In genomic region chr21:32257952-32258785, GRCh38 we compare ENCODE assay signal across 8 cellular contexts. TPM values are rescaled to one million over a fixed set of nuclear protein-coding genes. Genes with fewer than 3 reads are reported as not detected.
A peak's percentile ranks its signal among the peaks of the same experiment; 100 is the strongest.
DNase-seq lines count a peak whose midpoint lies in the region; ATAC-seq, FAIRE-seq and TF ChIP-seq lines count a peak whose summit lies in the region.

No MANE protein-coding gene starts in this region.

- CTCF ChIA-PET in WTC11 (lab: Charles Lee) = interaction anchor here (0.6 to 4.1 kb wide), 29 partner anchors 9 to 643 kb away, joined by 3 to 43 read pairs (median 4); no protein-coding TSS in a partner anchor

- DNase-seq in AG09309 (ENCODE audit: low read depth) (peak; percentile 62), GM12891 (ENCODE audit: insufficient read length, low spot score) (peak; percentile 34), NCI-H2196 treated with DMSO at 0.1 percent for 48 hours (lab: John Stamatoyannopoulos, UW; ENCODE audit: unreplicated experiment) (peak; percentile 82), WTC11 (ENCODE audit: low spot score) (peak; percentile 73), esophagus squamous epithelium (lab: John Stamatoyannopoulos, UW) (no peak), urothelium cell line (ENCODE audit: low spot score) (peak; percentile 88)

- POLR2A ChIA-PET in WTC11 (lab: Charles Lee) = interaction anchor here (0.6 kb wide), 1 partner anchor 209 kb away, joined by 3 read pairs; no protein-coding TSS in a partner anchor

- ATAC-seq in HG03280 (IDR thresholded peaks at IDR 0.05; ENCODE audit: unreplicated experiment) = peak; percentile 81
- ATAC-seq in WTC11 = peak; percentile 91

- H3K27ac ChIP-seq in esophagus squamous epithelium (no peak overlapping the region), muscle layer of duodenum (ENCODE audit: low read length) (peak overlapping the region; percentile 28)

- no peaks in the 10 kb centered on the region for H3K27me3 Mint-ChIP-seq in WTC11 (ENCODE audit: low read depth)

- peaks cover 5% of the 10 kb centered on the region for H3K4me1 Mint-ChIP-seq in WTC11

- H3K9me3 ChIP-seq in esophagus squamous epithelium = no peaks in the 10 kb centered on the region
- H3K9me3 ChIP-seq in muscle layer of duodenum (ENCODE audit: control insufficient read depth in 1 of 2, low read length in 2 of 2) = no peaks in the 10 kb centered on the region

- H3K36me3 ChIP-seq in esophagus squamous epithelium (no peaks in the 10 kb centered on the region), muscle layer of duodenum (ENCODE audit: control insufficient read depth in 1 of 2, insufficient read depth in 2 of 2, low read length in 2 of 2) (no peaks in the 10 kb centered on the region)

- no peak for TF ChIP-seq POLR2A in GM12891 (IDR thresholded peaks at IDR 0.05; ENCODE audit: low read depth, low read length)
- no peak for TF ChIP-seq POLR2A in esophagus squamous epithelium (IDR thresholded peaks at IDR 0.05)

- no peaks in the 10 kb centered on the region for H3K36me3 Mint-ChIP-seq in WTC11

- no peaks in the 10 kb centered on the region for H3K9me3 Mint-ChIP-seq in WTC11

- FAIRE-seq in GM12891 (lab: Jason Lieb, UNC) (peak; percentile 72), urothelium cell line (lab: Jason Lieb, UNC) (peak; percentile 92)

- no peak overlapping the region for H3K4me3 Mint-ChIP-seq in WTC11

- H3K27me3 ChIP-seq in esophagus squamous epithelium (peaks cover 0 to 3% (median 0%) of the 10 kb centered on the region in 4 donors), muscle layer of duodenum (ENCODE audit: low read depth, low read length) (no peaks in the 10 kb centered on the region)

- H3K27ac Mint-ChIP-seq in WTC11 = no peak overlapping the region

- peaks cover 0 to 25% (median 4%) of the 10 kb centered on the region in 3 donors for H3K4me1 ChIP-seq in esophagus squamous epithelium
- peaks cover 0 to 19% of the 10 kb centered on the region in 2 donors for H3K4me1 ChIP-seq in muscle layer of duodenum (ENCODE audit: control insufficient read depth in 1 of 2, insufficient read depth in 2 of 2, low read length in 2 of 2)

- H3K4me3 ChIP-seq in AG09309 (ENCODE audit: control insufficient read depth, low read depth, low read length) (no peak overlapping the region), esophagus squamous epithelium (no peak overlapping the region), muscle layer of duodenum (ENCODE audit: low read depth in 1 of 2, low read length in 2 of 2) (no peak overlapping the region)

- intact Hi-C loops in esophagus squamous epithelium (cut with DNase I) = loop anchor here (5.0 kb wide), 1 partner anchor 391 kb away; no protein-coding TSS in a partner anchor

- 27 to 31% methylated on average over 15 to 16 of the region's 16 CpGs for whole genome bisulfite sequencing in esophagus squamous epithelium, 2 donors

- TF ChIP-seq CTCF in AG09309 (IDR thresholded peaks at IDR 0.05; ENCODE audit: control insufficient read depth, insufficient read depth, low read depth, low read length, missing control alignments) (peak; percentile 75), WTC11 (IDR thresholded peaks at IDR 0.05) (peak; percentile 66), esophagus squamous epithelium (IDR thresholded peaks at IDR 0.05) (peak; percentile 39 to 84 (median 74))

TF ChIP-seq in GM12891, 5 proteins besides CTCF, POLR2A, EP300 and RAD21:
- TF ChIP-seq TAF1 (IDR thresholded peaks at IDR 0.05; ENCODE audit: low read depth, low read length) (no peak), PAX5 (IDR thresholded peaks at IDR 0.05; ENCODE audit: insufficient read depth, low read length, severe bottlenecking) (no peak), POU2F2 (IDR thresholded peaks at IDR 0.05; ENCODE audit: low read depth, low read length) (no peak), POLR2AphosphoS5 (IDR thresholded peaks at IDR 0.05; ENCODE audit: low read depth, low read length) (no peak), SPI1 (IDR thresholded peaks at IDR 0.05; ENCODE audit: low read depth, low read length) (no peak)

TF ChIP-seq in WTC11, 78 proteins besides CTCF, POLR2A, EP300 and RAD21 (continues in another document):
- no peak for TF ChIP-seq ETV6 (CRISPR knock-in tag; IDR thresholded peaks at IDR 0.05)
- no peak for TF ChIP-seq HMGXB4 (CRISPR knock-in tag; IDR thresholded peaks at IDR 0.05)
- no peak for TF ChIP-seq ARID4B (CRISPR knock-in tag; IDR thresholded peaks at IDR 0.05; ENCODE audit: borderline replicate concordance)
- no peak for TF ChIP-seq MAX (CRISPR knock-in tag; IDR thresholded peaks at IDR 0.05)
- TF ChIP-seq ZSCAN18 (CRISPR knock-in tag; IDR thresholded peaks at IDR 0.05) = no peak
- no peak for TF ChIP-seq RELA (CRISPR knock-in tag; IDR thresholded peaks at IDR 0.05; ENCODE audit: borderline replicate concordance)
- TF ChIP-seq ZNF219 (CRISPR knock-in tag; IDR thresholded peaks at IDR 0.05; ENCODE audit: borderline replicate concordance) = no peak
- no peak for TF ChIP-seq ATF1 (CRISPR knock-in tag; IDR thresholded peaks at IDR 0.05)
- TF ChIP-seq FOXJ3 (CRISPR knock-in tag; IDR thresholded peaks at IDR 0.05; ENCODE audit: borderline replicate concordance) = no peak

RNA-seq across cellular contexts. Expression of gene MIS18A, which starts 20.7 kb away (rescaled TPM):
- polyA plus RNA-seq in GM12891 (2012; ENCODE audit: low read depth, missing spikeins) = 13.6 TPM
- total RNA-seq in WTC11 (2021) (55.9 to 60.6 TPM (median 58.4 TPM) in 3 replicates), esophagus squamous epithelium (10 to 100 TPM in 2 of 4 donors, 1 to 10 TPM in 2; 4.3 to 13.7 (median 8.9) TPM)

RNA-seq across cellular contexts. Expression of gene MRAP, which starts 40.5 kb away (rescaled TPM):
- polyA plus RNA-seq in GM12891 (2012; ENCODE audit: low read depth, missing spikeins) = not detected
- total RNA-seq in WTC11 (2021) = not detected in 3 replicates
- total RNA-seq in esophagus squamous epithelium = under 1 TPM in 1 of 4 donors, not detected in 3; 0.29 TPM
